ENCODE assay signal across 9 cellular contexts in the genomic region with DNA sequence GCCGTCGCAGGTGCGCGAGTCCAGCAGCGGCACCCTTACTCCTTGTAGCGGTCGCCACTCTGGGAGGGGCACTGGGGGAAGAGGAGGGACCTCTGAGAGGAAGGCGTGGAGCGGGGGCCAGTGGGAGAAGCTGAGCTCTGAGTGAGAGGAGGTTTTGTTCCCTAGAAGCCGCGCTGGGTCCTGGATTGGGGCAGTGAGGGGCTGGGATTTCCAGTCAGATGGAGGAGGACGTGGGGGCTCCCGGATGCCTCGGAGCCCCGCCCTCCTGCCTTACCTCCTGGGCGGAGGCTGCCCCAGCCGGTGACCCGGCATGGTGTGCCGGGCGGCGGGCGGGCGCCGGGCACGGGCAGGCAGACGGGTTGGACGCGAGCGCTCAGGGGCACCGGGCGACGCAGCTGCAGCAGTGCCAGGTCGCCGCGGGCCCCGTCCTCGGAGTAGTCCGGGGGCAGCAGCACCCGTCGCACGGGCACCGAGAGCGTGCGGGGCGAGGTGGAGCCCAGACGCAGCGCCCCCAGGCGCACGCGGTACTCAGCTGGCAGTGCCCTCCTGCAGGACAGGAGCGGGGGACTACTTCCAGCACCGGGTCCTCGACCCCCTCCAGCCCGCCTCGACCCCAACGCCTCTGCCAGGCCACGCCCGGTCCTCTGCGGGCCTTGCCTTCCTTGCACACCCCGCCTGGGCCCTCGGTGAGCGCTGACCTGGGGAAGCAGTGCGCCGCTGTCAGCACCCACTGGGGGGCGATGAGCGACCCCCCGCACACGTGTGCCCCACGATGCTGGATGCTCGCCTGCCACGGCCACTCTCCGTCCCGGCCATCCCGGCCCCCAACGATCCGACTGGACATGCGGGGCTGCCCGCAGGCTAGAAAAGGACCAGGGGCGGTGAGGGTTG. TPM values are rescaled to one million over a fixed set of nuclear protein-coding genes. Genes with fewer than 3 reads are reported as not detected.
DNase-seq lines count a peak whose midpoint lies in the region; ATAC-seq, FAIRE-seq and TF ChIP-seq lines count a peak whose summit lies in the region.
"Had no signal": no experiment of that assay in that cellular context is flagged by ENCODE, and none has a peak within 500 bp of the region (broad histone marks: within the 10 kb centered on the region; RNA-seq: fewer than 3 reads in every experiment).

No MANE protein-coding gene starts in this region.

- H3K79me1 ChIP-seq in H1 (ENCODE audit: low read depth, low read length): no peaks in the 10 kb centered on the region; the same call in 1 of the 2 replicates

- no peak overlapping the region for H2BK5ac ChIP-seq in H1 (ENCODE audit: low read depth, low read length)

- no peak for TF ChIP-seq EP300 in H1 (IDR thresholded peaks at IDR 0.05; ENCODE audit: borderline replicate concordance in 1 of 2, low read depth in 2 of 2, low read length in 2 of 2)

- H4K5ac ChIP-seq in H1 (ENCODE audit: insufficient read length, low read depth, low read length): no peak overlapping the region

- H3K79me2 ChIP-seq in H1 (ENCODE audit: control insufficient read depth in 1 of 2, insufficient read depth in 2 of 2, low read length in 2 of 2): no peaks in the 10 kb centered on the region

- no peak for FAIRE-seq in H1 (lab: Jason Lieb, UNC)

- TF ChIP-seq CTCF in RWPE2 (IDR thresholded peaks at IDR 0.05; ENCODE audit: poor library complexity, severe bottlenecking) (no peak), H1 (IDR thresholded peaks at IDR 0.05; ENCODE audit: control extremely low read depth in 1 of 3, insufficient read depth in 1 of 3, low read depth in 1 of 3, low read length in 3 of 3) (peak; percentile 15 to 51 (median 26); a peak in 3 of 4 replicates), retinal pigment epithelial cell (conservative IDR thresholded peaks at IDR 0.05; ENCODE audit: low read depth, low read length) (no peak)

- H3K4me1 Mint-ChIP-seq in CD8-positive, alpha-beta memory T cell: peaks cover 0 to 21% (median 5%) of the 10 kb centered on the region in 3 donors

- CTCF ChIA-PET in CD8-positive, alpha-beta memory T cell (lab: Charles Lee): interaction anchor here (1.0 to 1.1 kb wide), 2 partner anchors 11 to 53 kb away, joined by 3 to 4 read pairs; no protein-coding TSS in a partner anchor
- CTCF ChIA-PET in H1 (lab: Charles Lee; ENCODE audit: partially characterized antibody): interaction anchor here (1.3 to 1.7 kb wide), 2 partner anchors 54 to 142 kb away, joined by 4 to 6 read pairs; no protein-coding TSS in a partner anchor

- peak in 1 of 2 experiments; percentile 24; a peak in 1 of 4 replicates for TF ChIP-seq RAD21 in H1 (IDR thresholded peaks at IDR 0.05 in 1 of 2, conservative IDR thresholded peaks at IDR 0.05 in 1 of 2; ENCODE audit: low read depth in 2 of 2, low read length in 2 of 2)

- peak overlapping the region; percentile 79 to 96 (median 84) for H3K4me3 Mint-ChIP-seq in CD8-positive, alpha-beta memory T cell

- H4K91ac ChIP-seq in H1 (replicated peaks; ENCODE audit: insufficient read length, low read length): no peak overlapping the region

- H3K56ac ChIP-seq in H1 (replicated peaks; ENCODE audit: insufficient read length, low read depth, low read length): no peak overlapping the region

- H4K20me1 ChIP-seq in H1 (replicated peaks in 1 of 2; ENCODE audit: control insufficient read depth in 1 of 2, insufficient read depth in 2 of 2, low read length in 2 of 2): no peaks in the 10 kb centered on the region

- H4K8ac ChIP-seq in H1 (ENCODE audit: extremely low read depth, insufficient read depth, low read length): peak overlapping the region; percentile 68

- peak; percentile 6 to 61 (median 33) for DNase-seq in CD8-positive, alpha-beta memory T cell
- DNase-seq in RWPE2 (ENCODE audit: low spot score): peak; percentile 58
- DNase-seq in H1 (ENCODE audit: low read depth in 1 of 2, low spot score in 2 of 2): no peak
- no peak for DNase-seq in retinal pigment epithelial cell (ENCODE audit: low read depth)
- no peak for DNase-seq in SK-N-DZ (ENCODE audit: low spot score)

- H3K9me3 Mint-ChIP-seq in CD8-positive, alpha-beta memory T cell: no peaks in the 10 kb centered on the region

- POLR2A ChIA-PET in CD8-positive, alpha-beta memory T cell (lab: Charles Lee): interaction anchor here (0.6 kb wide), 1 partner anchor 13 kb away, joined by 4 read pairs; no protein-coding TSS in a partner anchor
- POLR2A ChIA-PET in H1 (lab: Charles Lee; ENCODE audit: partially characterized antibody): interaction anchor here (1.0 to 2.8 kb wide), 6 partner anchors 8 to 33 kb away, joined by 3 to 28 read pairs (median 5); partner anchors contain the start of genes ELOB and SRRM2

- ATAC-seq in RWPE2 (ENCODE audit: low read depth) (no peak), GM18858 (IDR thresholded peaks at IDR 0.05; ENCODE audit: unreplicated experiment) (no peak), HG02981 (IDR thresholded peaks at IDR 0.05; ENCODE audit: unreplicated experiment) (no peak), HG02642 (IDR thresholded peaks at IDR 0.05; ENCODE audit: poor library complexity, unreplicated experiment) (no peak)

- H3K27me3 ChIP-seq in CD8-positive, alpha-beta memory T cell (ENCODE audit: insufficient read depth, low read length, poor library complexity, severe bottlenecking): no peaks in the 10 kb centered on the region
- H3K27me3 ChIP-seq in RWPE2 (ENCODE audit: insufficient read depth, poor library complexity, severe bottlenecking) (peaks cover 4% of the 10 kb centered on the region), H1 (replicated peaks in 1 of 4; ENCODE audit: control insufficient read depth in 3 of 4, extremely low read depth in 1 of 4, insufficient read depth in 3 of 4, low read length in 3 of 4) (peaks cover 0 to 3% (median 0%) of the 10 kb centered on the region in 4 experiments; a peak in 2 of 7 replicates)

- H2BK20ac ChIP-seq in H1 (ENCODE audit: low read length): no peak overlapping the region

- no peak for TF ChIP-seq POLR2A in H1 (IDR thresholded peaks at IDR 0.05; ENCODE audit: control extremely low read depth in 1 of 2, low read depth in 2 of 2, low read length in 2 of 2)

- no peak overlapping the region; a peak in 1 of 7 replicates for H3K9ac ChIP-seq in H1 (replicated peaks in 1 of 4; ENCODE audit: extremely low read depth in 1 of 4, low read depth in 3 of 4, low read length in 3 of 4)

- no peak overlapping the region for H2BK120ac ChIP-seq in H1 (replicated peaks; ENCODE audit: low read depth, low read length)

- H3K4me3 ChIP-seq in CD8-positive, alpha-beta memory T cell (ENCODE audit: low read length): peak overlapping the region; percentile 53
- no peak overlapping the region for H3K4me3 ChIP-seq in RWPE2 (ENCODE audit: severe bottlenecking)
- H3K4me3 ChIP-seq in H1 (ENCODE audit: extremely low read depth in 1 of 4, insufficient read depth in 2 of 4, low read depth in 3 of 4, low read length in 4 of 4): no peak overlapping the region; a peak in 1 of 8 replicates
- peak overlapping the region; percentile 29 for H3K4me3 ChIP-seq in retinal pigment epithelial cell (ENCODE audit: low read length)

- no peaks in the 10 kb centered on the region for H3K9me3 ChIP-seq in CD8-positive, alpha-beta memory T cell (ENCODE audit: low read length)
- no peaks in the 10 kb centered on the region for H3K9me3 ChIP-seq in RWPE2 (ENCODE audit: severe bottlenecking)
- H3K9me3 ChIP-seq in H1 (ENCODE audit: insufficient read depth in 2 of 2, low read depth in 1 of 2, low read length in 1 of 2): no peaks in the 10 kb centered on the region

- no peak overlapping the region for H3K4ac ChIP-seq in H1 (replicated peaks; ENCODE audit: insufficient read length, low read depth, low read length)

- no peak overlapping the region for H3K27ac ChIP-seq in CD8-positive, alpha-beta memory T cell (ENCODE audit: low read depth, low read length)
- H3K27ac ChIP-seq in RWPE2 (ENCODE audit: poor library complexity, severe bottlenecking): no peak overlapping the region
- no peak overlapping the region for H3K27ac ChIP-seq in H1 (ENCODE audit: low read depth, low read length)

- no peak overlapping the region for H3K14ac ChIP-seq in H1 (ENCODE audit: insufficient read length)

- no peaks in the 10 kb centered on the region for H3K36me3 Mint-ChIP-seq in CD8-positive, alpha-beta memory T cell

- H2BK12ac ChIP-seq in H1 (ENCODE audit: low read depth, low read length): no peak overlapping the region

- H3K23ac ChIP-seq in H1 (ENCODE audit: insufficient read length): no peak overlapping the region

- no peaks in the 10 kb centered on the region for H3K36me3 ChIP-seq in CD8-positive, alpha-beta memory T cell (ENCODE audit: insufficient read depth, low read length)
- H3K36me3 ChIP-seq in RWPE2 (ENCODE audit: low read depth) (no peaks in the 10 kb centered on the region), H1 (ENCODE audit: control insufficient read depth in 2 of 4, insufficient read depth in 4 of 4, low read length in 3 of 4) (no peaks in the 10 kb centered on the region)

- peaks cover 8 to 9% of the 10 kb centered on the region in 2 donors for H3K27me3 Mint-ChIP-seq in CD8-positive, alpha-beta memory T cell

- H3K23me2 ChIP-seq in H1 (ENCODE audit: low read depth, low read length): no peaks in the 10 kb centered on the region; the same call in 1 of the 2 replicates

- H3K18ac ChIP-seq in H1 (ENCODE audit: extremely low read depth, low read length): no peak overlapping the region

- H3K4me1 ChIP-seq in CD8-positive, alpha-beta memory T cell (ENCODE audit: insufficient read depth, low read length): peaks cover 12% of the 10 kb centered on the region
- H3K4me1 ChIP-seq in RWPE2 (ENCODE audit: insufficient read depth, poor library complexity, severe bottlenecking) (no peaks in the 10 kb centered on the region), H1 (replicated peaks in 1 of 4; ENCODE audit: control insufficient read depth in 3 of 4, insufficient read depth in 4 of 4, low read length in 3 of 4) (peaks cover 0 to 3% (median 2%) of the 10 kb centered on the region in 4 experiments; a peak in 1 of 7 replicates)

- 83% methylated on average over 54 of the region's 79 CpGs; no CpG with 5 or more reads in 1 of the 2 experiments for WGBS in H1 (ENCODE audit: extremely low coverage in 1 of 2, insufficient coverage in 1 of 2, insufficient read length in 1 of 2, insufficient replicate concordance in 2 of 2, low coverage in 1 of 2, low lambda C conversion rate in 2 of 2, missing lambda C conversion rate in 1 of 2), 2 experiments

- H2AK5ac ChIP-seq in H1 (ENCODE audit: low read depth, low read length): no peak overlapping the region

- no peak overlapping the region for H2BK15ac ChIP-seq in H1 (ENCODE audit: low read length)

- H3K4me2 ChIP-seq in H1 (ENCODE audit: insufficient read depth in 1 of 2, low read depth in 2 of 2, low read length in 2 of 2): no peak overlapping the region; a peak in 1 of 4 replicates

- no peak overlapping the region for H2AFZ ChIP-seq in H1 (ENCODE audit: low read length)

- peak overlapping the region in 6 of 8 donors; percentile 11 to 77 (median 64) for H3K27ac Mint-ChIP-seq in CD8-positive, alpha-beta memory T cell

RNA-seq across cellular contexts. Expression of gene PRSS33, which starts 2.0 kb away (rescaled TPM):
- total RNA-seq in CD8-positive, alpha-beta memory T cell: under 1 TPM; 0.15 to 0.22 TPM
- polyA plus RNA-seq in CD8-positive, alpha-beta memory T cell: not detected
- total RNA-seq in H1 (2021; fragmentation: NEBNext Ultra II Directional; extraction: Animal tissue kit (Norgen Biotek cat#: 25700)): not detected in 2 replicates
- polyA plus RNA-seq in H1 (2011; rRNA removed): 0.09 and 0.17 TPM in 2 replicates
- 0.16 TPM for polyA plus RNA-seq in H1 (2011; cell fraction: cytosol; rRNA removed)
- 0.37 TPM for polyA plus RNA-seq in H1 (2011; cell fraction: nucleus; rRNA removed)
- polyA plus RNA-seq in H1 (2012, experiment 1 of 2): not detected in 4 replicates
- polyA plus RNA-seq in H1 (2012, experiment 2 of 2): 0.13 TPM
- polyA plus RNA-seq in H1 (2013, experiment 1 of 2): 0.12 TPM
- polyA plus RNA-seq in H1 (2013, experiment 2 of 2): 0.02 TPM
- polyA minus RNA-seq in H1 (2011; rRNA and poly(A)+ RNA removed): not detected in 2 replicates
- not detected for polyA minus RNA-seq in H1 (2011; cell fraction: cytosol; rRNA and poly(A)+ RNA removed)
- not detected for polyA minus RNA-seq in H1 (2011; cell fraction: nucleus; rRNA and poly(A)+ RNA removed)
- polyA plus RNA-seq in SK-N-DZ (2014; cell fraction: cytosol; rRNA removed): 0.09 and 0.15 TPM in 2 replicates
- polyA plus RNA-seq in SK-N-DZ (2014; cell fraction: nucleus; rRNA removed): 0.21 TPM in 1 of 2 replicates, not detected in the other
- total RNA-seq: T-helper 2 cell treated with Interferon-gamma antibody and Interleukin-4, amounts not matched to agents 100 ng/mL and 5 ng/mL, for 36 hours had no signal

RNA-seq across cellular contexts. Expression of gene ELOB, which starts 8.3 kb away (rescaled TPM):
- total RNA-seq in CD8-positive, alpha-beta memory T cell: 100 to 1,000 TPM; 322 to 338 TPM
- 274 TPM for polyA plus RNA-seq in CD8-positive, alpha-beta memory T cell
- 237 and 248 TPM in 2 replicates for total RNA-seq in H1 (2021; fragmentation: NEBNext Ultra II Directional; extraction: Animal tissue kit (Norgen Biotek cat#: 25700))
- polyA plus RNA-seq in H1 (2011; rRNA removed): 1,357 and 1,702 TPM in 2 replicates
- polyA plus RNA-seq in H1 (2011; cell fraction: cytosol; rRNA removed): 705 TPM
- polyA plus RNA-seq in H1 (2011; cell fraction: nucleus; rRNA removed): 474 TPM
- 292 to 520 TPM (median 401 TPM) in 4 replicates for polyA plus RNA-seq in H1 (2012, experiment 1 of 2)
- 2,300 TPM for polyA plus RNA-seq in H1 (2012, experiment 2 of 2)
- polyA plus RNA-seq in H1 (2013, experiment 1 of 2): 136 TPM
- polyA plus RNA-seq in H1 (2013, experiment 2 of 2): 134 TPM
- polyA minus RNA-seq in H1 (2011; rRNA and poly(A)+ RNA removed): 86.0 and 133 TPM in 2 replicates
- polyA minus RNA-seq in H1 (2011; cell fraction: cytosol; rRNA and poly(A)+ RNA removed): 98.0 TPM
- polyA minus RNA-seq in H1 (2011; cell fraction: nucleus; rRNA and poly(A)+ RNA removed): 84.9 TPM
- polyA plus RNA-seq in SK-N-DZ (2014; cell fraction: cytosol; rRNA removed): 449 and 479 TPM in 2 replicates
- 255 and 331 TPM in 2 replicates for polyA plus RNA-seq in SK-N-DZ (2014; cell fraction: nucleus; rRNA removed)

RNA-seq across cellular contexts. Expression of gene PRSS41, which starts 12.9 kb away (rescaled TPM):
- not detected for total RNA-seq in CD8-positive, alpha-beta memory T cell
- polyA plus RNA-seq in CD8-positive, alpha-beta memory T cell: not detected
- not detected in 2 replicates for total RNA-seq in H1 (2021; fragmentation: NEBNext Ultra II Directional; extraction: Animal tissue kit (Norgen Biotek cat#: 25700))
- not detected in 2 replicates for polyA plus RNA-seq in H1 (2011; rRNA removed)
- not detected for polyA plus RNA-seq in H1 (2011; cell fraction: cytosol; rRNA removed)
- 0.10 TPM for polyA plus RNA-seq in H1 (2011; cell fraction: nucleus; rRNA removed)
- not detected in 4 replicates for polyA plus RNA-seq in H1 (2012, experiment 1 of 2)
- polyA plus RNA-seq in H1 (2012, experiment 2 of 2): not detected
- not detected for polyA plus RNA-seq in H1 (2013, experiment 1 of 2)
- not detected for polyA plus RNA-seq in H1 (2013, experiment 2 of 2)
- polyA minus RNA-seq in H1 (2011; rRNA and poly(A)+ RNA removed): not detected in 2 replicates
- not detected for polyA minus RNA-seq in H1 (2011; cell fraction: cytosol; rRNA and poly(A)+ RNA removed)
- not detected for polyA minus RNA-seq in H1 (2011; cell fraction: nucleus; rRNA and poly(A)+ RNA removed)
- not detected in 2 replicates for polyA plus RNA-seq in SK-N-DZ (2014; cell fraction: cytosol; rRNA removed)
- not detected in 2 replicates for polyA plus RNA-seq in SK-N-DZ (2014; cell fraction: nucleus; rRNA removed)
- total RNA-seq: T-helper 2 cell treated with Interferon-gamma antibody and Interleukin-4, amounts not matched to agents 100 ng/mL and 5 ng/mL, for 36 hours had no signal

RNA-seq across cellular contexts. Expression of gene PRSS21, which starts 31.7 kb away (rescaled TPM):
- total RNA-seq in CD8-positive, alpha-beta memory T cell: 1 to 10 TPM; 8.8 to 9.2 TPM
- polyA plus RNA-seq in CD8-positive, alpha-beta memory T cell: 13.6 TPM
- 1.0 and 2.7 TPM in 2 replicates for total RNA-seq in H1 (2021; fragmentation: NEBNext Ultra II Directional; extraction: Animal tissue kit (Norgen Biotek cat#: 25700))
- polyA plus RNA-seq in H1 (2011; rRNA removed): 0.76 and 1.4 TPM in 2 replicates
- polyA plus RNA-seq in H1 (2011; cell fraction: cytosol; rRNA removed): 0.98 TPM
- 3.6 TPM for polyA plus RNA-seq in H1 (2011; cell fraction: nucleus; rRNA removed)
- polyA plus RNA-seq in H1 (2012, experiment 1 of 2): 0.54 to 1.2 TPM (median 0.81 TPM) in 3 of 4 replicates, not detected in the other
- 0.51 TPM for polyA plus RNA-seq in H1 (2012, experiment 2 of 2)
- polyA plus RNA-seq in H1 (2013, experiment 1 of 2): 1.2 TPM
- polyA plus RNA-seq in H1 (2013, experiment 2 of 2): 0.96 TPM
- polyA minus RNA-seq in H1 (2011; rRNA and poly(A)+ RNA removed): 0.32 TPM in 1 of 2 replicates, not detected in the other
- polyA minus RNA-seq in H1 (2011; cell fraction: cytosol; rRNA and poly(A)+ RNA removed): 1.8 TPM
- 3.7 TPM for polyA minus RNA-seq in H1 (2011; cell fraction: nucleus; rRNA and poly(A)+ RNA removed)
- 0.59 and 3.0 TPM in 2 replicates for polyA plus RNA-seq in SK-N-DZ (2014; cell fraction: cytosol; rRNA removed)
- 12.7 and 14.8 TPM in 2 replicates for polyA plus RNA-seq in SK-N-DZ (2014; cell fraction: nucleus; rRNA removed)

RNA-seq across cellular contexts. Expression of gene SRRM2, which starts 32.9 kb away (rescaled TPM):
- 100 to 1,000 TPM; 517 to 529 TPM for total RNA-seq in CD8-positive, alpha-beta memory T cell
- polyA plus RNA-seq in CD8-positive, alpha-beta memory T cell: 130 TPM
- total RNA-seq in H1 (2021; fragmentation: NEBNext Ultra II Directional; extraction: Animal tissue kit (Norgen Biotek cat#: 25700)): 563 and 579 TPM in 2 replicates
- 300 and 654 TPM in 2 replicates for polyA plus RNA-seq in H1 (2011; rRNA removed)
- 295 TPM for polyA plus RNA-seq in H1 (2011; cell fraction: cytosol; rRNA removed)
- 2,432 TPM for polyA plus RNA-seq in H1 (2011; cell fraction: nucleus; rRNA removed)
- polyA plus RNA-seq in H1 (2012, experiment 1 of 2): 719 to 870 TPM (median 834 TPM) in 4 replicates
- 118 TPM for polyA plus RNA-seq in H1 (2012, experiment 2 of 2)
- polyA plus RNA-seq in H1 (2013, experiment 1 of 2): 837 TPM
- polyA plus RNA-seq in H1 (2013, experiment 2 of 2): 754 TPM
- 129 and 194 TPM in 2 replicates for polyA minus RNA-seq in H1 (2011; rRNA and poly(A)+ RNA removed)
- polyA minus RNA-seq in H1 (2011; cell fraction: cytosol; rRNA and poly(A)+ RNA removed): 277 TPM
- polyA minus RNA-seq in H1 (2011; cell fraction: nucleus; rRNA and poly(A)+ RNA removed): 360 TPM
- polyA plus RNA-seq in SK-N-DZ (2014; cell fraction: cytosol; rRNA removed): 30.2 and 43.2 TPM in 2 replicates
- 483 and 895 TPM in 2 replicates for polyA plus RNA-seq in SK-N-DZ (2014; cell fraction: nucleus; rRNA removed)

Comparison
In these comparisons a context has a peak if more than half of its experiments do, and no peak if none do; other contexts are left out.
1. DNase-seq: peak in CD8-positive, alpha-beta memory T cell (5 of 5) and RWPE2 (single experiment); none in H1 (0 of 2), retinal pigment epithelial cell (single experiment) and SK-N-DZ (single experiment).
2. H3K4me3 ChIP-seq: peak in CD8-positive, alpha-beta memory T cell (single experiment) and retinal pigment epithelial cell (single experiment); none in RWPE2 (single experiment) and H1 (0 of 4).
3. CTCF ChIP-seq: peak in H1 (3 of 3); none in RWPE2 (single experiment) and retinal pigment epithelial cell (single experiment).